Comparison of ENCODE assay signal across 1 cellular context in genomic region chr1:93347319-93347899, GRCh38.
TF ChIP-seq lines count a peak whose summit lies in the region.

No MANE protein-coding gene starts in this region.

TF ChIP-seq in GM23338, 12 proteins besides CTCF, POLR2A, EP300 and RAD21 (continued from another document):
- TF ChIP-seq ZNF331 (CRISPR knock-in tag; IDR thresholded peaks at IDR 0.05; ENCODE audit: low read depth) (no peak), CREB1 (CRISPR knock-in tag; IDR thresholded peaks at IDR 0.05; ENCODE audit: low read depth) (no peak), STAT1 (IDR thresholded peaks at IDR 0.05; ENCODE audit: unreplicated experiment) (no peak), POLR2AphosphoS5 (IDR thresholded peaks at IDR 0.05; ENCODE audit: low read depth) (no peak), JUNB (IDR thresholded peaks at IDR 0.05; ENCODE audit: unreplicated experiment) (no peak), ETS1 (IDR thresholded peaks at IDR 0.05) (no peak)
